ENCODE assay signal across 24 cellular contexts in the genomic region with DNA sequence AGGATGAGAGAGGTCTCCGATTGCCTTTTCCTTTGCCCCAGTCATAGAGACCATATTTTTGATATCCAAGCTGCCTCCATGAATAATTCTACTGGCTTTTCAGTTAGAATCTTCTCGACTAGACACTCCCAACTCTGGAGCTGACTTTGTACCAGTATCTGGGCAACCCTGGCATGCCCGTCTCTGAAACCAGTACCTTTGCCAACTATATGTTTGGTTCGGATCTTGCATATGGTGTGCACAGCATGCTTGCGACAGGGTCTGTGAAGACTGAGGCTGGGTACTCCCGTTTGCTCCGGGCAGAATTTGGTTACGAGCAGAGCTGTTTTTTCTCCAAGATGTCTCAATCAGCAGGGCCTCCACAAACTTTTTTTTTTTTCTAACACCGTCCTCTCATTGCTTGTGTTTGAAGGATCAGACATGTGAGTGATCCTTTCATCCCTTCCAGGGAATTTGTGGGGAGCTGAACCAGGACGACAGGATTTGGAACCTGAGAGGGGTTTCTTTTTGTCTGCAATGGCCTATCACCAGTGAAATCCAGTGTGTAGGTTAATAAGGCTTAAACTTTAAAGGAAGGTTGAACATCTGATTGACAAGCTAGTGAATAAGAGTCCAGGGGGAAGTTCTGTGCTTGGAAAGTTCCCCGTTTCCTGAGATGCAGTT.
DNase-seq lines count a peak whose midpoint lies in the region; ATAC-seq, FAIRE-seq and TF ChIP-seq lines count a peak whose summit lies in the region.
"Had no signal": no experiment of that assay in that cellular context is flagged by ENCODE, and none has a peak within 500 bp of the region (broad histone marks: within the 10 kb centered on the region; RNA-seq: fewer than 3 reads in every experiment).

No MANE protein-coding gene starts in this region.

- POLR2A ChIA-PET in H1 (lab: Charles Lee; ENCODE audit: partially characterized antibody) = no interaction called here

- no peaks in the 10 kb centered on the region for H3K9me3 Mint-ChIP-seq in activated CD8-positive, alpha-beta memory T cell treated with anti-CD3 and anti-CD28 coated beads, Interleukin-2, amount 10 ng/mL, durations not matched to agents 7 days and 5 days (ENCODE audit: low read depth)
- no peaks in the 10 kb centered on the region for H3K9me3 Mint-ChIP-seq in nephron progenitor cell
- H3K9me3 Mint-ChIP-seq: CD4-positive, alpha-beta T cell had no signal

- no peak overlapping the region for H3K23ac ChIP-seq in H1 (ENCODE audit: insufficient read length)

- CTCF ChIA-PET in activated CD8-positive, alpha-beta memory T cell treated with anti-CD3 and anti-CD28 coated beads, Interleukin-2, amount 10 ng/mL, durations not matched to agents 7 days and 5 days (lab: Charles Lee) = no interaction called here
- CTCF ChIA-PET in H1 (lab: Charles Lee; ENCODE audit: partially characterized antibody) = interaction anchor here (1.0 to 2.1 kb wide), 6 partner anchors 13 to 224 kb away, joined by 3 to 5 read pairs (median 4); no protein-coding TSS in a partner anchor

- H3K4me3 ChIP-seq in H1 (ENCODE audit: extremely low read depth in 1 of 4, insufficient read depth in 2 of 4, low read depth in 3 of 4, low read length in 4 of 4) = no peak overlapping the region
- H3K4me3 ChIP-seq: BLaER1 treated with 17β-estradiol and CSF1 and Interleukin-3, amounts not matched to agents 10 nM and 100 nM; GM12878 had no signal

- TF ChIP-seq CTCF in H1 (IDR thresholded peaks at IDR 0.05; ENCODE audit: control extremely low read depth in 1 of 3, insufficient read depth in 1 of 3, low read depth in 1 of 3, low read length in 3 of 3) = no peak
- TF ChIP-seq CTCF in nephron progenitor cell (IDR thresholded peaks at IDR 0.05) = no peak

- no peak overlapping the region for H4K91ac ChIP-seq in H1 (replicated peaks; ENCODE audit: insufficient read length, low read length)

- no peak overlapping the region for H2BK120ac ChIP-seq in H1 (replicated peaks; ENCODE audit: low read depth, low read length)

- H2BK15ac ChIP-seq in H1 (ENCODE audit: low read length) = no peak overlapping the region

- H3K27ac ChIP-seq in H1 (ENCODE audit: low read depth, low read length) = no peak overlapping the region
- H3K27ac ChIP-seq: 22Rv1; BLaER1 treated with 17β-estradiol and CSF1 and Interleukin-3, amounts not matched to agents 10 nM and 100 nM had no signal

- no peak overlapping the region for H3K27ac Mint-ChIP-seq in activated CD8-positive, alpha-beta memory T cell treated with anti-CD3 and anti-CD28 coated beads, Interleukin-2, amount 10 ng/mL, durations not matched to agents 7 days and 5 days
- H3K27ac Mint-ChIP-seq in nephron progenitor cell = peak overlapping the region; percentile 6
- H3K27ac Mint-ChIP-seq: B cell; CD4-positive, alpha-beta T cell; CD8-positive, alpha-beta memory T cell had no signal

- TF ChIP-seq POLR2A in H1 (IDR thresholded peaks at IDR 0.05; ENCODE audit: control extremely low read depth in 1 of 2, low read depth in 2 of 2, low read length in 2 of 2) = no peak

- H3K4me3 Mint-ChIP-seq in activated CD8-positive, alpha-beta memory T cell treated with anti-CD3 and anti-CD28 coated beads, Interleukin-2, amount 10 ng/mL, durations not matched to agents 7 days and 5 days = no peak overlapping the region
- no peak overlapping the region for H3K4me3 Mint-ChIP-seq in nephron progenitor cell
- H3K4me3 Mint-ChIP-seq: B cell; CD14-positive monocyte; CD4-positive, alpha-beta T cell; CD8-positive, alpha-beta memory T cell had no signal

- H3K23me2 ChIP-seq in H1 (ENCODE audit: low read depth, low read length) = no peaks in the 10 kb centered on the region

- no peaks in the 10 kb centered on the region for H3K79me1 ChIP-seq in H1 (ENCODE audit: low read depth, low read length)

- no peak overlapping the region for H2BK20ac ChIP-seq in H1 (ENCODE audit: low read length)

- peaks cover 0 to 1% (median 0%) of the 10 kb centered on the region in 4 experiments; a peak in 1 of 7 replicates for H3K4me1 ChIP-seq in H1 (replicated peaks in 1 of 4; ENCODE audit: control insufficient read depth in 3 of 4, insufficient read depth in 4 of 4, low read length in 3 of 4)

- H4K5ac ChIP-seq in H1 (ENCODE audit: insufficient read length, low read depth, low read length) = no peak overlapping the region

- peak; percentile 13 for DNase-seq in activated CD8-positive, alpha-beta memory T cell treated with anti-CD3 and anti-CD28 coated beads, Interleukin-2, amount 50 U/mL, for 48 hours
- DNase-seq in activated CD8-positive, alpha-beta memory T cell treated with anti-CD3 and anti-CD28 coated beads, Interleukin-2, amount 10 ng/mL, durations not matched to agents 7 days and 5 days = no peak
- DNase-seq in H1 (ENCODE audit: low read depth in 1 of 2, low spot score in 2 of 2) (no peak), nephron progenitor cell (no peak), NCI-H1417 (lab: John Stamatoyannopoulos, UW) (no peak), NCI-H1048 (lab: John Stamatoyannopoulos, UW) (no peak)
- DNase-seq in stimulated activated CD8-positive, alpha-beta memory T cell treated with anti-CD3 and anti-CD28 coated beads, Interleukin-4, amount 100 ng/mL, for 48 hours = no peak
- DNase-seq: CD4-positive, alpha-beta T cell; CD8-positive, alpha-beta memory T cell; DMS 273 treated with DMSO at 0.1 percent for 48 hours; DMS79; EL; GDM1; GOT3; H7; HCEC 1CT had no signal

- no peak overlapping the region for H2AK5ac ChIP-seq in H1 (ENCODE audit: low read depth, low read length)

- no peaks in the 10 kb centered on the region for H3K36me3 Mint-ChIP-seq in activated CD8-positive, alpha-beta memory T cell treated with anti-CD3 and anti-CD28 coated beads, Interleukin-2, amount 10 ng/mL, durations not matched to agents 7 days and 5 days
- no peaks in the 10 kb centered on the region for H3K36me3 Mint-ChIP-seq in nephron progenitor cell (ENCODE audit: low read depth)
- H3K36me3 Mint-ChIP-seq: CD14-positive monocyte; CD8-positive, alpha-beta memory T cell had no signal

- no peak for ATAC-seq in activated CD8-positive, alpha-beta memory T cell treated with anti-CD3 and anti-CD28 coated beads, Interleukin-2, amount 10 ng/mL, durations not matched to agents 7 days and 5 days
- no peak for ATAC-seq in GM18867 (IDR thresholded peaks at IDR 0.05; ENCODE audit: unreplicated experiment)
- ATAC-seq: GM12878 had no signal

- H3K27me3 Mint-ChIP-seq in activated CD8-positive, alpha-beta memory T cell treated with anti-CD3 and anti-CD28 coated beads, Interleukin-2, amount 10 ng/mL, durations not matched to agents 7 days and 5 days = peaks cover 3% of the 10 kb centered on the region
- no peaks in the 10 kb centered on the region for H3K27me3 Mint-ChIP-seq in nephron progenitor cell (ENCODE audit: low read depth, poor library complexity)
- H3K27me3 Mint-ChIP-seq: CD4-positive, alpha-beta T cell; CD8-positive, alpha-beta memory T cell had no signal

- H3K79me2 ChIP-seq in H1 (ENCODE audit: control insufficient read depth in 1 of 2, insufficient read depth in 2 of 2, low read length in 2 of 2) = no peaks in the 10 kb centered on the region

- no peak overlapping the region for H4K8ac ChIP-seq in H1 (ENCODE audit: extremely low read depth, insufficient read depth, low read length)

- peak overlapping the region; percentile 67; the same call in 1 of the 2 replicates for H2AFZ ChIP-seq in H1 (ENCODE audit: low read length)

- H4K20me1 ChIP-seq in H1 (replicated peaks in 1 of 2; ENCODE audit: control insufficient read depth in 1 of 2, insufficient read depth in 2 of 2, low read length in 2 of 2) = no peaks in the 10 kb centered on the region
- H4K20me1 ChIP-seq: BLaER1 treated with 17β-estradiol and CSF1 and Interleukin-3, amounts not matched to agents 10 nM and 100 nM had no signal

- H3K36me3 ChIP-seq in H1 (ENCODE audit: control insufficient read depth in 2 of 4, insufficient read depth in 4 of 4, low read length in 3 of 4) = no peaks in the 10 kb centered on the region
- H3K36me3 ChIP-seq: BLaER1 treated with 17β-estradiol and CSF1 and Interleukin-3, amounts not matched to agents 10 nM and 100 nM had no signal

- H3K9me3 ChIP-seq in H1 (ENCODE audit: insufficient read depth in 2 of 2, low read depth in 1 of 2, low read length in 1 of 2) = no peaks in the 10 kb centered on the region

- no peak overlapping the region for H3K4ac ChIP-seq in H1 (replicated peaks; ENCODE audit: insufficient read length, low read depth, low read length)

- no peak for TF ChIP-seq RAD21 in H1 (IDR thresholded peaks at IDR 0.05 in 1 of 2, conservative IDR thresholded peaks at IDR 0.05 in 1 of 2; ENCODE audit: low read depth in 2 of 2, low read length in 2 of 2)

- H3K4me2 ChIP-seq in H1 (ENCODE audit: insufficient read depth in 1 of 2, low read depth in 2 of 2, low read length in 2 of 2) = no peak overlapping the region
- H3K4me2 ChIP-seq: BLaER1 treated with 17β-estradiol and CSF1 and Interleukin-3, amounts not matched to agents 10 nM and 100 nM had no signal

- FAIRE-seq in H1 (lab: Jason Lieb, UNC) = no peak
- FAIRE-seq: A204.1, D721Med, GM12878 had no signal

- H2BK5ac ChIP-seq in H1 (ENCODE audit: low read depth, low read length) = no peak overlapping the region

- no peaks in the 10 kb centered on the region for H3K4me1 Mint-ChIP-seq in activated CD8-positive, alpha-beta memory T cell treated with anti-CD3 and anti-CD28 coated beads, Interleukin-2, amount 10 ng/mL, durations not matched to agents 7 days and 5 days
- H3K4me1 Mint-ChIP-seq in nephron progenitor cell = peaks cover 54% of the 10 kb centered on the region
- H3K4me1 Mint-ChIP-seq: B cell; CD14-positive monocyte; CD8-positive, alpha-beta memory T cell had no signal

- TF ChIP-seq EP300 in H1 (IDR thresholded peaks at IDR 0.05; ENCODE audit: borderline replicate concordance in 1 of 2, low read depth in 2 of 2, low read length in 2 of 2) = no peak

- no peak overlapping the region for H2BK12ac ChIP-seq in H1 (ENCODE audit: low read depth, low read length)

- H3K9ac ChIP-seq in H1 (replicated peaks in 1 of 4; ENCODE audit: extremely low read depth in 1 of 4, low read depth in 3 of 4, low read length in 3 of 4) = no peak overlapping the region
- H3K9ac ChIP-seq: BLaER1 treated with 17β-estradiol and CSF1 and Interleukin-3, amounts not matched to agents 10 nM and 100 nM had no signal

- no peaks in the 10 kb centered on the region for H3K27me3 ChIP-seq in H1 (replicated peaks in 1 of 4; ENCODE audit: control insufficient read depth in 3 of 4, extremely low read depth in 1 of 4, insufficient read depth in 3 of 4, low read length in 3 of 4)
- H3K27me3 ChIP-seq: BLaER1 treated with 17β-estradiol and CSF1 and Interleukin-3, amounts not matched to agents 10 nM and 100 nM had no signal

- no peak overlapping the region for H3K56ac ChIP-seq in H1 (replicated peaks; ENCODE audit: insufficient read length, low read depth, low read length)

- no peak overlapping the region for H3K14ac ChIP-seq in H1 (ENCODE audit: insufficient read length)

- H3K18ac ChIP-seq in H1 (ENCODE audit: extremely low read depth, low read length) = no peak overlapping the region

- 92% methylated on average over 11 of the region's 11 CpGs; no CpG with 5 or more reads in 1 of the 2 experiments for WGBS in H1 (ENCODE audit: extremely low coverage in 1 of 2, insufficient coverage in 1 of 2, insufficient read length in 1 of 2, insufficient replicate concordance in 2 of 2, low coverage in 1 of 2, low lambda C conversion rate in 2 of 2, missing lambda C conversion rate in 1 of 2), 2 experiments

TF ChIP-seq in H1, 55 proteins besides CTCF, POLR2A, EP300 and RAD21 (continues in another document):
- TF ChIP-seq CEBPB (IDR thresholded peaks at IDR 0.05; ENCODE audit: low read depth, low read length) = no peak
